In the genomic region with DNA sequence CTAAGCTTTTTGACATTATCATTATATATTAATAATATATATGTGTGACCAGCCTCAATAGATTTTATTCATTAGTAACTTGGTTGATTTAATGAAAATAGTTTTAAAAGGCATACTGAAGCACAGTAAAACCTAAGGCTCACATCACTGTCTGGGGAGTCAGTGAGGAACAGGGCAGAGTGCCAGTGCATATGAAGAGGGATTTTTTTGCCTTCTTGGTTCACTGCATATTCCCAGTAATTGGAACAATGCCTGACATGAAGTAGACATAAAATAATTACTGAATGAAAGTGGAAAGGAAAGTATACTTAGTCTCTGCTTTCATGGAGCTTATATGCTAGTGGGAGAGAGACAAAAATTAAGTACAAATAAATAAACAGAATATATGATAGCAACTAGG, we compare ENCODE assay signal across 21 cellular contexts.
DNase-seq lines count a peak whose midpoint lies in the region; ATAC-seq and TF ChIP-seq lines count a peak whose summit lies in the region.
"Had no signal": no experiment of that assay in that cellular context is flagged by ENCODE, and none has a peak within 500 bp of the region (broad histone marks: within the 10 kb centered on the region; RNA-seq: fewer than 3 reads in every experiment).

No MANE protein-coding gene starts in this region.

- peaks cover 52% of the 10 kb centered on the region for H3K79me2 ChIP-seq in PC-9 (ENCODE audit: low read depth)

- CTCF ChIA-PET in MCF 10A (lab: Yijun Ruan, JAX) (interaction anchor here (0.6 to 1.4 kb wide), 6 partner anchors 10 to 731 kb away, joined by 3 to 5 read pairs (median 3); no protein-coding TSS in a partner anchor), PC-9 (lab: Charles Lee) (no interaction called here)
- CTCF ChIA-PET in activated CD4-positive, alpha-beta memory T cell treated with anti-CD3 and anti-CD28 coated beads, Interleukin-2, amount 10 ng/mL, durations not matched to agents 7 days and 5 days (lab: Charles Lee), result no interaction called here

- peak overlapping the region; percentile 53 for H3K27ac Mint-ChIP-seq in MCF 10A (ENCODE audit: low read depth, unreplicated experiment)
- H3K27ac Mint-ChIP-seq in activated CD4-positive, alpha-beta memory T cell treated with anti-CD3 and anti-CD28 coated beads, Interleukin-2, amount 10 ng/mL, durations not matched to agents 7 days and 5 days, result no peak overlapping the region
- H3K27ac Mint-ChIP-seq: activated CD8-positive, alpha-beta T cell treated with anti-CD3 and anti-CD28 coated beads, Interleukin-2, amount 10 ng/mL, durations not matched to agents 7 days and 5 days; activated naive CD4-positive, alpha-beta T cell treated with anti-CD3 and anti-CD28 coated beads, Interleukin-2, amount 50 U/mL, for 24 hours; CD4-positive, alpha-beta T cell; immature natural killer cell had no signal

- BruUV-seq in MCF 10A (replicated peaks; lab: Mats Ljungman, UMichigan) (no TSS peak), PC-9 (replicated peaks; lab: Mats Ljungman, UMichigan) (no TSS peak)

- no peak overlapping the region for H3K4me2 ChIP-seq in PC-9

- intact Hi-C loops in MCF 10A (cut with micrococcal nuclease), result no loop called here
- intact Hi-C loops in breast epithelium (cut with DNase I; ENCODE audit: low total_unique reads), result no loop called here
- intact Hi-C loops in PC-9 (cut with micrococcal nuclease; ENCODE audit: unreplicated experiment), result loop anchor here (10.0 kb wide), 1 partner anchor 80 kb away; no protein-coding TSS in a partner anchor
- intact Hi-C loops in thyroid gland (cut with DNase I), result no loop called here
- intact Hi-C loops in colonic mucosa (cut with DNase I), result no loop called here

- H3K4me3 ChIP-seq in breast epithelium, result no peak overlapping the region
- H3K4me3 ChIP-seq in PC-9, result no peak overlapping the region
- H3K4me3 ChIP-seq in fibroblast of mammary gland (ENCODE audit: control insufficient read depth, low read depth, low read length), result no peak overlapping the region
- no peak overlapping the region for H3K4me3 ChIP-seq in thyroid gland (replicated peaks in 1 of 3)
- H3K4me3 ChIP-seq in colonic mucosa, result no peak overlapping the region
- H3K4me3 ChIP-seq: lung, sigmoid colon, stomach, upper lobe of right lung had no signal

- ATAC-seq in GM21717 (IDR thresholded peaks at IDR 0.05; ENCODE audit: unreplicated experiment), result no peak
- ATAC-seq: activated CD8-positive, alpha-beta T cell treated with anti-CD3 and anti-CD28 coated beads, Interleukin-2, amount 10 ng/mL, durations not matched to agents 7 days and 5 days; HepG2; upper lobe of right lung had no signal

- DNase-seq in MCF 10A (ENCODE audit: unreplicated experiment), result peak; percentile 49
- no peak for DNase-seq in breast epithelium (ENCODE audit: low spot score in 2 of 2)
- no peak for DNase-seq in PC-9
- DNase-seq in fibroblast of mammary gland (ENCODE audit: low read depth), result peak; percentile 31
- DNase-seq in thyroid gland, result peak; percentile 33 to 56
- DNase-seq in colonic mucosa, result no peak
- DNase-seq in activated CD4-positive, alpha-beta memory T cell treated with anti-CD3 and anti-CD28 coated beads, Interleukin-2, amount 10 ng/mL, durations not matched to agents 7 days and 5 days, result no peak
- DNase-seq: activated CD8-positive, alpha-beta T cell treated with anti-CD3 and anti-CD28 coated beads, Interleukin-2, amount 10 ng/mL, durations not matched to agents 7 days and 5 days; activated T-cell treated with anti-CD3 and anti-CD28 coated beads, Interleukin-2, amount 50 U/mL, for 48 hours; CD4-positive, alpha-beta T cell; immature natural killer cell; SIG-M5; sigmoid colon; stimulated activated CD4-positive, alpha-beta T cell treated with anti-CD3 and anti-CD28 coated beads, Interleukin-2, amount 100 ng/mL, for 24 hours; stomach; upper lobe of right lung had no signal

- peaks cover 3 to 4% of the 10 kb centered on the region in 2 donors for H3K4me1 ChIP-seq in breast epithelium
- peaks cover 57% of the 10 kb centered on the region for H3K4me1 ChIP-seq in PC-9 (replicated peaks; ENCODE audit: insufficient read depth)
- H3K4me1 ChIP-seq in thyroid gland, result peaks cover 9 to 36% of the 10 kb centered on the region in 2 donors
- peaks cover under 1% of the 10 kb centered on the region for H3K4me1 ChIP-seq in colonic mucosa

- H3K4me3 Mint-ChIP-seq in MCF 10A (ENCODE audit: unreplicated experiment), result no peak overlapping the region
- no peak overlapping the region for H3K4me3 Mint-ChIP-seq in activated CD4-positive, alpha-beta memory T cell treated with anti-CD3 and anti-CD28 coated beads, Interleukin-2, amount 10 ng/mL, durations not matched to agents 7 days and 5 days
- H3K4me3 Mint-ChIP-seq: activated CD8-positive, alpha-beta T cell treated with anti-CD3 and anti-CD28 coated beads, Interleukin-2, amount 10 ng/mL, durations not matched to agents 7 days and 5 days; activated naive CD4-positive, alpha-beta T cell treated with anti-CD3 and anti-CD28 coated beads, Interleukin-2, amount 50 U/mL, for 24 hours; brain; CD4-positive, alpha-beta T cell; immature natural killer cell had no signal

- H3K36me3 Mint-ChIP-seq in MCF 10A (ENCODE audit: insufficient read depth, unreplicated experiment), result peaks cover 17% of the 10 kb centered on the region
- no peaks in the 10 kb centered on the region for H3K36me3 Mint-ChIP-seq in activated CD4-positive, alpha-beta memory T cell treated with anti-CD3 and anti-CD28 coated beads, Interleukin-2, amount 10 ng/mL, durations not matched to agents 7 days and 5 days (ENCODE audit: low read depth)
- H3K36me3 Mint-ChIP-seq: immature natural killer cell had no signal

- POLR2A ChIA-PET in MCF 10A (lab: Yijun Ruan, JAX), result interaction anchor here (1.0 to 3.3 kb wide), 9 partner anchors 8 to 296 kb away, joined by 3 to 17 read pairs (median 5); no protein-coding TSS in a partner anchor
- POLR2A ChIA-PET in PC-9 (lab: Charles Lee; ENCODE audit: unreplicated experiment), result no interaction called here
- POLR2A ChIA-PET in activated CD4-positive, alpha-beta memory T cell treated with anti-CD3 and anti-CD28 coated beads, Interleukin-2, amount 10 ng/mL, durations not matched to agents 7 days and 5 days (lab: Charles Lee), result no interaction called here

- H3K27ac ChIP-seq in breast epithelium, result peak overlapping the region in 1 of 2 donors; percentile 2
- H3K27ac ChIP-seq in PC-9, result peak overlapping the region; percentile 48; the same call in 1 of the 2 replicates
- no peak overlapping the region for H3K27ac ChIP-seq in thyroid gland
- no peak overlapping the region for H3K27ac ChIP-seq in colonic mucosa
- H3K27ac ChIP-seq: sigmoid colon, stomach, upper lobe of right lung had no signal

- H3F3A ChIP-seq in PC-9 (ENCODE audit: insufficient read depth, low read depth), result peaks cover 22% of the 10 kb centered on the region

- H2AFZ ChIP-seq in PC-9, result no peak overlapping the region

- TF ChIP-seq CTCF in MCF 10A (IDR thresholded peaks at IDR 0.05; ENCODE audit: unreplicated experiment) (no peak), breast epithelium (IDR thresholded peaks at IDR 0.05) (no peak), PC-9 (conservative IDR thresholded peaks at IDR 0.05) (no peak), fibroblast of mammary gland (conservative IDR thresholded peaks at IDR 0.05; ENCODE audit: control insufficient read depth, insufficient read depth, low read depth, low read length) (no peak), thyroid gland (IDR thresholded peaks at IDR 0.05) (no peak), colonic mucosa (IDR thresholded peaks at IDR 0.05) (no peak)

- H3K27me3 ChIP-seq in breast epithelium, result no peaks in the 10 kb centered on the region
- H3K27me3 ChIP-seq in PC-9 (ENCODE audit: insufficient read depth, low read depth), result no peaks in the 10 kb centered on the region
- H3K27me3 ChIP-seq in thyroid gland, result no peaks in the 10 kb centered on the region
- no peaks in the 10 kb centered on the region for H3K27me3 ChIP-seq in colonic mucosa
- H3K27me3 ChIP-seq: sigmoid colon, stomach, upper lobe of right lung had no signal

- H3K9ac ChIP-seq in colonic mucosa (ENCODE audit: low read depth in 2 of 2, low read length in 2 of 2), result no peak overlapping the region

- H3K9me3 ChIP-seq in breast epithelium, result no peaks in the 10 kb centered on the region
- H3K9me3 ChIP-seq in PC-9 (ENCODE audit: insufficient read depth, low read depth), result no peaks in the 10 kb centered on the region
- H3K9me3 ChIP-seq in thyroid gland, result no peaks in the 10 kb centered on the region
- no peaks in the 10 kb centered on the region for H3K9me3 ChIP-seq in colonic mucosa
- H3K9me3 ChIP-seq: sigmoid colon, stomach, upper lobe of right lung had no signal

- H3K9me2 ChIP-seq in PC-9 (ENCODE audit: insufficient read depth), result no peaks in the 10 kb centered on the region

- TF ChIP-seq POLR2A in breast epithelium (IDR thresholded peaks at IDR 0.05), result no peak
- TF ChIP-seq POLR2A in thyroid gland (IDR thresholded peaks at IDR 0.05), result no peak

- H3K9me3 Mint-ChIP-seq in MCF 10A (ENCODE audit: unreplicated experiment), result no peaks in the 10 kb centered on the region
- H3K9me3 Mint-ChIP-seq in activated CD4-positive, alpha-beta memory T cell treated with anti-CD3 and anti-CD28 coated beads, Interleukin-2, amount 10 ng/mL, durations not matched to agents 7 days and 5 days, result peaks cover 2% of the 10 kb centered on the region
- H3K9me3 Mint-ChIP-seq: activated naive CD4-positive, alpha-beta T cell treated with anti-CD3 and anti-CD28 coated beads, Interleukin-2, amount 50 U/mL, for 24 hours; CD4-positive, alpha-beta T cell; immature natural killer cell had no signal

- H3K4me1 Mint-ChIP-seq in MCF 10A (ENCODE audit: insufficient read depth, unreplicated experiment), result peaks cover 65% of the 10 kb centered on the region
- H3K4me1 Mint-ChIP-seq in activated CD4-positive, alpha-beta memory T cell treated with anti-CD3 and anti-CD28 coated beads, Interleukin-2, amount 10 ng/mL, durations not matched to agents 7 days and 5 days, result peaks cover 1% of the 10 kb centered on the region

- H4K20me1 ChIP-seq in PC-9 (ENCODE audit: insufficient read depth), result no peaks in the 10 kb centered on the region

- H3K36me3 ChIP-seq in breast epithelium, result no peaks in the 10 kb centered on the region
- no peaks in the 10 kb centered on the region for H3K36me3 ChIP-seq in PC-9 (ENCODE audit: low read depth)
- H3K36me3 ChIP-seq in thyroid gland, result no peaks in the 10 kb centered on the region
- H3K36me3 ChIP-seq in colonic mucosa, result no peaks in the 10 kb centered on the region
- H3K36me3 ChIP-seq: sigmoid colon, stomach, upper lobe of right lung had no signal

- no peaks in the 10 kb centered on the region for H3K27me3 Mint-ChIP-seq in MCF 10A (ENCODE audit: insufficient read depth, unreplicated experiment)
- no peaks in the 10 kb centered on the region for H3K27me3 Mint-ChIP-seq in activated CD4-positive, alpha-beta memory T cell treated with anti-CD3 and anti-CD28 coated beads, Interleukin-2, amount 10 ng/mL, durations not matched to agents 7 days and 5 days
- H3K27me3 Mint-ChIP-seq: activated naive CD4-positive, alpha-beta T cell treated with anti-CD3 and anti-CD28 coated beads, Interleukin-2, amount 50 U/mL, for 24 hours; brain; CD4-positive, alpha-beta T cell had no signal

Comparison
In these comparisons a context has a peak if more than half of its experiments do, and no peak if none do; other contexts are left out.
1. DNase-seq: peak in MCF 10A (single experiment), fibroblast of mammary gland (single experiment) and thyroid gland (2 of 2); none in breast epithelium (0 of 2), PC-9 (0 of 2), colonic mucosa (single experiment) and activated CD4-positive, alpha-beta memory T cell treated with anti-CD3 and anti-CD28 coated beads, Interleukin-2, amount 10 ng/mL, durations not matched to agents 7 days and 5 days (single experiment).